ENCODE assay signal across 17 cellular contexts in genomic region chr17:20938244-20938643, GRCh38.
DNase-seq lines count a peak whose midpoint lies in the region; ATAC-seq, FAIRE-seq and TF ChIP-seq lines count a peak whose summit lies in the region.
"Had no signal": no experiment of that assay in that cellular context is flagged by ENCODE, and none has a peak within 500 bp of the region (broad histone marks: within the 10 kb centered on the region; RNA-seq: fewer than 3 reads in every experiment).

No MANE protein-coding gene starts in this region.

- H3K9me3 ChIP-seq in HepG2 (ENCODE audit: low read length) (no peaks in the 10 kb centered on the region), right lobe of liver (no peaks in the 10 kb centered on the region), K562 (replicated peaks; ENCODE audit: control insufficient read depth, insufficient read depth, low read depth, low read length) (no peaks in the 10 kb centered on the region), vagina (no peaks in the 10 kb centered on the region)
- H3K9me3 ChIP-seq: BLaER1 had no signal

- H4K20me1 ChIP-seq in HepG2 (ENCODE audit: insufficient read depth, low read length) = no peaks in the 10 kb centered on the region
- H4K20me1 ChIP-seq in K562 (replicated peaks; ENCODE audit: control insufficient read depth, insufficient read depth, low read length) = no peaks in the 10 kb centered on the region
- H4K20me1 ChIP-seq: BLaER1 had no signal

- CTCF ChIA-PET in HepG2 (lab: Yijun Ruan, JAX; ENCODE audit: low intra/inter-chr PET ratio, low total read pairs) = no interaction called here
- CTCF ChIA-PET in K562 (lab: Yijun Ruan, JAX; ENCODE audit: low intra/inter-chr PET ratio) = no interaction called here
- CTCF ChIA-PET in HEK293T (lab: Yijun Ruan, JAX) = no interaction called here

- H3K9me1 ChIP-seq in K562 (ENCODE audit: control insufficient read depth, insufficient read depth, low read length) = no peaks in the 10 kb centered on the region

- no peak overlapping the region for H3K4me3 ChIP-seq in HepG2 (replicated peaks in 1 of 3; ENCODE audit: insufficient read depth in 1 of 3, low read depth in 2 of 3, low read length in 3 of 3)
- no peak overlapping the region for H3K4me3 ChIP-seq in right lobe of liver
- H3K4me3 ChIP-seq in K562 = no peak overlapping the region
- no peak overlapping the region for H3K4me3 ChIP-seq in vagina
- H3K4me3 ChIP-seq: BLaER1, GM23248 had no signal

- H3K79me2 ChIP-seq in HepG2 (ENCODE audit: insufficient read depth, low read length) (peaks cover 3% of the 10 kb centered on the region), K562 (ENCODE audit: control insufficient read depth, insufficient read depth, low read length) (no peaks in the 10 kb centered on the region)

- no peak for TF ChIP-seq CTCF in HepG2 (CRISPR knock-in tag; IDR thresholded peaks at IDR 0.05)
- no peak for TF ChIP-seq CTCF in right lobe of liver (IDR thresholded peaks at IDR 0.05)
- TF ChIP-seq CTCF in K562 (IDR thresholded peaks at IDR 0.05 in 2 of 3, conservative IDR thresholded peaks at IDR 0.05 in 1 of 3; ENCODE audit: insufficient read depth in 2 of 3, low read depth in 1 of 3, low read length in 3 of 3) = no peak
- no peak for TF ChIP-seq CTCF in osteocyte (IDR thresholded peaks at IDR 0.05)
- TF ChIP-seq CTCF in vagina (IDR thresholded peaks at IDR 0.05) = no peak

- no peak overlapping the region for H3K9ac ChIP-seq in HepG2 (ENCODE audit: insufficient read depth, low read depth, low read length)
- no peak overlapping the region for H3K9ac ChIP-seq in K562 (ENCODE audit: insufficient read depth in 1 of 2, low read depth in 2 of 2, low read length in 2 of 2)
- H3K9ac ChIP-seq: BLaER1, GM23248 had no signal

- no peak for FAIRE-seq in HepG2 (lab: Jason Lieb, UNC)
- FAIRE-seq in K562 (lab: Jason Lieb, UNC) = no peak
- FAIRE-seq: GM12891, H54 had no signal

- H2AFZ ChIP-seq in HepG2 (ENCODE audit: low read length) (no peak overlapping the region), K562 (ENCODE audit: low read depth, low read length) (no peak overlapping the region)
- H2AFZ ChIP-seq: GM23248 had no signal

- H3K36me3 Mint-ChIP-seq in osteocyte (ENCODE audit: unreplicated experiment) = peaks cover 30% of the 10 kb centered on the region
- H3K36me3 Mint-ChIP-seq: IgD-negative memory B cell had no signal

- H3K27me3 ChIP-seq in HepG2 (ENCODE audit: control insufficient read depth in 1 of 2, insufficient read depth in 2 of 2, low read length in 2 of 2) = no peaks in the 10 kb centered on the region; a peak in 1 of 5 replicates
- H3K27me3 ChIP-seq in right lobe of liver = no peaks in the 10 kb centered on the region
- peaks cover 0 to 4% of the 10 kb centered on the region in 2 experiments; a peak in 1 of 5 replicates for H3K27me3 ChIP-seq in K562 (ENCODE audit: control insufficient read depth in 2 of 2, insufficient read depth in 2 of 2, low read length in 2 of 2)
- H3K27me3 ChIP-seq in vagina = no peaks in the 10 kb centered on the region
- H3K27me3 ChIP-seq: BLaER1 had no signal

- intact Hi-C loops in HepG2 (cut with micrococcal nuclease; ENCODE audit: unreplicated experiment) = no loop called here
- intact Hi-C loops in right lobe of liver (cut with DNase I) = no loop called here
- intact Hi-C loops in K562 (cut with micrococcal nuclease) = no loop called here
- intact Hi-C loops in vagina (cut with DNase I) = no loop called here

- peaks cover 45% of the 10 kb centered on the region for H3K4me1 Mint-ChIP-seq in osteocyte (ENCODE audit: unreplicated experiment)
- H3K4me1 Mint-ChIP-seq: IgD-negative memory B cell had no signal

- H3K4me3 Mint-ChIP-seq in osteocyte (ENCODE audit: unreplicated experiment) = no peak overlapping the region
- H3K4me3 Mint-ChIP-seq: CD4-positive, CD25-positive, alpha-beta regulatory T cell; IgD-negative memory B cell had no signal

- in situ Hi-C loops in HepG2 (cut with HindIII; ENCODE audit: extremely low pct_ligation_motif_present, low pct_unique_long_range_greater_than_20kb) (no loop called here), K562 (cut with MboI) (no loop called here)

- H3K27ac ChIP-seq in HepG2 (ENCODE audit: extremely low read length, insufficient read depth, low read length) = no peak overlapping the region
- H3K27ac ChIP-seq in right lobe of liver = no peak overlapping the region
- H3K27ac ChIP-seq in K562 (ENCODE audit: extremely low read depth, low read depth, low read length) = no peak overlapping the region
- H3K27ac ChIP-seq in vagina = peak overlapping the region; percentile 88
- H3K27ac ChIP-seq: BLaER1, GM23248 had no signal

- DNase-seq in HepG2 (ENCODE audit: low spot score) (no peak), right lobe of liver (no peak), K562 (ENCODE audit: extremely low read depth in 1 of 4, low spot score in 3 of 4) (no peak), osteocyte (ENCODE audit: extremely low spot score, unreplicated experiment) (no peak), vagina (ENCODE audit: extremely low spot score in 2 of 2) (no peak), GF-D8 (lab: John Stamatoyannopoulos, UW) (no peak), HEK293T (ENCODE audit: extremely low spot score) (no peak), GM19238 (ENCODE audit: insufficient read length, low spot score) (no peak)
- DNase-seq: 8988T; AML-193; CD4-positive, CD25-positive, alpha-beta regulatory T cell; DMS79; GM23248 had no signal

- POLR2A ChIA-PET in HepG2 (lab: Yijun Ruan, JAX) (no interaction called here), K562 (lab: Yijun Ruan, JAX) (interaction anchor here (1.4 kb wide), 1 partner anchor 11 kb away, joined by 4 read pairs; no protein-coding TSS in a partner anchor), HEK293T (lab: Yijun Ruan, JAX) (no interaction called here)

- BruUV-seq in HepG2 (replicated peaks; lab: Mats Ljungman, UMichigan) = no TSS peak
- no TSS peak for BruUV-seq in K562 (replicated peaks; lab: Mats Ljungman, UMichigan)

- WGBS in HepG2 (ENCODE audit: low lambda C conversion rate) = 76% methylated on average over 12 of the region's 15 CpGs
- WGBS in right lobe of liver (ENCODE audit: insufficient coverage, low coverage, low lambda C conversion rate, missing lambda C conversion rate) = 78% methylated on average over 5 of the region's 15 CpGs
- WGBS in K562 (ENCODE audit: insufficient coverage, low coverage, missing lambda C conversion rate) = 81% methylated on average over 15 of the region's 15 CpGs

- H3K27ac Mint-ChIP-seq in osteocyte (ENCODE audit: unreplicated experiment) = peak overlapping the region; percentile 14
- H3K27ac Mint-ChIP-seq: CD4-positive, CD25-positive, alpha-beta regulatory T cell; IgD-negative memory B cell had no signal

- no peak for TF ChIP-seq EP300 in HepG2 (IDR thresholded peaks at IDR 0.05; ENCODE audit: low read depth in 2 of 2, low read length in 2 of 2)
- TF ChIP-seq EP300 in HepG2 (CRISPR knock-in tag; IDR thresholded peaks at IDR 0.05; ENCODE audit: borderline replicate concordance) = no peak
- TF ChIP-seq EP300 in K562 (IDR thresholded peaks at IDR 0.05; ENCODE audit: low read length) = no peak

- H3K36me3 ChIP-seq in HepG2 (replicated peaks in 1 of 2; ENCODE audit: control insufficient read depth in 1 of 2, insufficient read depth in 2 of 2, low read length in 2 of 2) (peaks cover 2 to 3% of the 10 kb centered on the region in 2 experiments; a peak in 2 of 5 replicates), right lobe of liver (no peaks in the 10 kb centered on the region), K562 (ENCODE audit: control insufficient read depth, insufficient read depth, low read length) (no peaks in the 10 kb centered on the region; the same call in 2 of the 3 replicates), vagina (no peaks in the 10 kb centered on the region)
- H3K36me3 ChIP-seq: BLaER1 had no signal

- no peak for TF ChIP-seq RAD21 in HepG2 (CRISPR knock-in tag; IDR thresholded peaks at IDR 0.05)
- TF ChIP-seq RAD21 in K562 (CRISPR knock-in tag; conservative IDR thresholded peaks at IDR 0.05 in 1 of 2, IDR thresholded peaks at IDR 0.05 in 1 of 2) = no peak

- no peaks in the 10 kb centered on the region for H3K4me1 ChIP-seq in HepG2 (ENCODE audit: insufficient read depth, low read length)
- peaks cover 0 to 2% (median 0%) of the 10 kb centered on the region in 4 donors for H3K4me1 ChIP-seq in right lobe of liver
- H3K4me1 ChIP-seq in K562 (replicated peaks in 1 of 2; ENCODE audit: control insufficient read depth in 2 of 2, insufficient read depth in 2 of 2, low read length in 2 of 2) = peaks cover 0 to 5% of the 10 kb centered on the region in 2 experiments; a peak in 2 of 5 replicates
- peaks cover 31% of the 10 kb centered on the region for H3K4me1 ChIP-seq in vagina
- H3K4me1 ChIP-seq: BLaER1 had no signal

- ATAC-seq in HepG2 (no peak; the same call in 1 of the 3 replicates), right lobe of liver (no peak), K562 (no peak)

- H3K4me2 ChIP-seq in HepG2 (ENCODE audit: low read depth, low read length) (no peak overlapping the region), K562 (ENCODE audit: insufficient read depth, low read length) (no peak overlapping the region)
- H3K4me2 ChIP-seq: BLaER1 had no signal

- no peaks in the 10 kb centered on the region for H3K9me3 Mint-ChIP-seq in osteocyte (ENCODE audit: unreplicated experiment)

- no peaks in the 10 kb centered on the region for H3K27me3 Mint-ChIP-seq in osteocyte (ENCODE audit: unreplicated experiment)
- H3K27me3 Mint-ChIP-seq: IgD-negative memory B cell had no signal

- TF ChIP-seq POLR2A in HepG2 (IDR thresholded peaks at IDR 0.05; ENCODE audit: insufficient read depth in 1 of 2, low read depth in 2 of 2, low read length in 2 of 2) (no peak), right lobe of liver (IDR thresholded peaks at IDR 0.05) (no peak), K562 (conservative IDR thresholded peaks at IDR 0.05) (no peak), vagina (IDR thresholded peaks at IDR 0.05) (no peak)

TF ChIP-seq in K562, 482 proteins besides CTCF, POLR2A, EP300 and RAD21 (continues in another document):
- TF ChIP-seq SRSF1 (IDR thresholded peaks at IDR 0.05; ENCODE audit: low read depth, low read length) (no peak), ZNF436 (CRISPR knock-in tag; IDR thresholded peaks at IDR 0.05) (no peak), ZKSCAN1 (IDR thresholded peaks at IDR 0.05; ENCODE audit: low read depth, low read length) (no peak), CEBPG (CRISPR knock-in tag; IDR thresholded peaks at IDR 0.05) (no peak), CEBPG (tag; conservative IDR thresholded peaks at IDR 0.05 in 1 of 2, IDR thresholded peaks at IDR 0.05 in 1 of 2) (peak in 1 of 2 experiments; percentile 36; a peak in 2 of 4 replicates), ZNF785 (CRISPR knock-in tag; IDR thresholded peaks at IDR 0.05) (no peak), LARP7 (IDR thresholded peaks at IDR 0.05) (no peak)

TF ChIP-seq in HEK293T, 16 proteins besides CTCF, POLR2A, EP300 and RAD21 (continues in another document):
- TF ChIP-seq HDGF (IDR thresholded peaks at IDR 0.05; ENCODE audit: borderline replicate concordance) (no peak), ZNF384 (IDR thresholded peaks at IDR 0.05) (no peak), ELF4 (IDR thresholded peaks at IDR 0.05) (no peak), LEF1 (IDR thresholded peaks at IDR 0.05; ENCODE audit: borderline replicate concordance) (no peak), TARDBP (IDR thresholded peaks at IDR 0.05) (no peak)

Comparison
In these comparisons a context has a peak if more than half of its experiments do, and no peak if none do; other contexts are left out.
1. Of the 241 proteins assayed by ChIP-seq in both HepG2 and K562: peak only in HepG2: none; only in K562: none; in both: CEBPB; in neither: 239; mixed calls (peak in some experiments, not most) for 1.